In the genomic region with DNA sequence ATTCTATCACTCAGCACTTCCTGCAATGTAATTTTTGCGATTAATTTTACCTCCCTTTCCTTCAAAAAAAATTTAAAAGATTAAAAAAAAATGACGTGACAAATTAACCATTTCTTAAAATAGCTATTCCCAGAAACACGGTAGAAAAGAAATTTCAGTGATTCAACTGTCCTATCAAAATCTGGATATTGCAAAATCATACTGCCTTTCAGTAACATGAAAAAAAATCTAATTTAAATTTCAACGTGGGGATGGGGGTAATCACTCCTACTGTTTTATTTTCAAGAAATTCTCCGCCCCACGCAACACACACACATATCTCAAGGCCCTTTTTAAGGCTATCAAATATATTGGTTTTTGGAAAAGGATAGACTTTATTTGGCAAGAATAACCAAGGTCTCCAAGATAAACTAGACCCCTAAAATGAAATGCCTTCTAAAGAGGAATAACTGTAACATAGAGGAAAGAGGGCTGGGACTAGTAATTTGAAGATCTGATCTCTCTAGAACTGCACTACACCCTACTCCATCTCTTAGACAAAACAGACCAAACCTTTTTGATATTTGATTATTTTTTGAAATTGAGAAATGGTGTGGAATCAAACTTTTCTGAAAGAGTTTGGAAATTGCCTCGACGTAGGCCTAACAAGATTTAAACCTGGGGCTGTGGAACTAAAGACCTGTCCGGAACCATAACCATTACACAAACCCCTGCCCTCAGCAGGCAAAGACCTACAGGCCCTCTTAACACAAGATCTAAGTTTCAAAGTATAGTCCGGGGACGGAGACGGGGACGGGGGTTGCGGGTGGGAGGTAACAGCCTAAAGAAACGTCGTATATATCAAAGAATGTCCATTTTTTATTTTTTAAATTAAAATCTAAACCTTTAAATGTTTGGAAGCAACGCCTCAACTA, we compare ENCODE assay signal across 1 cellular context.
TF ChIP-seq lines count a peak whose summit lies in the region.

No MANE protein-coding gene starts in this region.

TF ChIP-seq in K562, 482 proteins besides CTCF, POLR2A, EP300 and RAD21 (continued from another document and continues in another):
- TF ChIP-seq, protein P1, sequence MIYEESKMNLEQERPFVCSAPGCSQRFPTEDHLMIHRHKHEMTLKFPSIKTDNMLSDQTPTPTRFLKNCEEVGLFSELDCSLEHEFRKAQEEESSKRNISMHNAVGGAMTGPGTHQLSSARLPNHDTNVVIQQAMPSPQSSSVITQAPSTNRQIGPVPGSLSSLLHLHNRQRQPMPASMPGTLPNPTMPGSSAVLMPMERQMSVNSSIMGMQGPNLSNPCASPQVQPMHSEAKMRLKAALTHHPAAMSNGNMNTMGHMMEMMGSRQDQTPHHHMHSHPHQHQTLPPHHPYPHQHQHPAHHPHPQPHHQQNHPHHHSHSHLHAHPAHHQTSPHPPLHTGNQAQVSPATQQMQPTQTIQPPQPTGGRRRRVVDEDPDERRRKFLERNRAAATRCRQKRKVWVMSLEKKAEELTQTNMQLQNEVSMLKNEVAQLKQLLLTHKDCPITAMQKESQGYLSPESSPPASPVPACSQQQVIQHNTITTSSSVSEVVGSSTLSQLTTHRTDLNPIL (CRISPR knock-in tag; IDR thresholded peaks at IDR 0.05): no peak
- TF ChIP-seq, protein P2, sequence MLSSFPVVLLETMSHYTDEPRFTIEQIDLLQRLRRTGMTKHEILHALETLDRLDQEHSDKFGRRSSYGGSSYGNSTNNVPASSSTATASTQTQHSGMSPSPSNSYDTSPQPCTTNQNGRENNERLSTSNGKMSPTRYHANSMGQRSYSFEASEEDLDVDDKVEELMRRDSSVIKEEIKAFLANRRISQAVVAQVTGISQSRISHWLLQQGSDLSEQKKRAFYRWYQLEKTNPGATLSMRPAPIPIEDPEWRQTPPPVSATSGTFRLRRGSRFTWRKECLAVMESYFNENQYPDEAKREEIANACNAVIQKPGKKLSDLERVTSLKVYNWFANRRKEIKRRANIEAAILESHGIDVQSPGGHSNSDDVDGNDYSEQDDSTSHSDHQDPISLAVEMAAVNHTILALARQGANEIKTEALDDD (IDR thresholded peaks at IDR 0.05): peak; percentile 37; the same call in 1 of the 2 replicates
- TF ChIP-seq CXXC5 (CRISPR knock-in tag; IDR thresholded peaks at IDR 0.05): no peak
- no peak for TF ChIP-seq RBM39 (optimal IDR thresholded peaks at IDR 0.05; ENCODE audit: low read depth, low read length)
- no peak for TF ChIP-seq ATF7 (IDR thresholded peaks at IDR 0.05)
- no peak for TF ChIP-seq ZNF274 (IDR thresholded peaks at IDR 0.05; ENCODE audit: borderline replicate concordance, low read depth, low read length)
- TF ChIP-seq MYBL2 (IDR thresholded peaks at IDR 0.05; ENCODE audit: low read depth): no peak
- no peak for TF ChIP-seq MYBL2 (CRISPR knock-in tag; IDR thresholded peaks at IDR 0.05; ENCODE audit: borderline replicate concordance)
- no peak for TF ChIP-seq MEF2A (IDR thresholded peaks at IDR 0.05; ENCODE audit: control insufficient read depth, low read depth, low read length)
- TF ChIP-seq, protein P3, sequence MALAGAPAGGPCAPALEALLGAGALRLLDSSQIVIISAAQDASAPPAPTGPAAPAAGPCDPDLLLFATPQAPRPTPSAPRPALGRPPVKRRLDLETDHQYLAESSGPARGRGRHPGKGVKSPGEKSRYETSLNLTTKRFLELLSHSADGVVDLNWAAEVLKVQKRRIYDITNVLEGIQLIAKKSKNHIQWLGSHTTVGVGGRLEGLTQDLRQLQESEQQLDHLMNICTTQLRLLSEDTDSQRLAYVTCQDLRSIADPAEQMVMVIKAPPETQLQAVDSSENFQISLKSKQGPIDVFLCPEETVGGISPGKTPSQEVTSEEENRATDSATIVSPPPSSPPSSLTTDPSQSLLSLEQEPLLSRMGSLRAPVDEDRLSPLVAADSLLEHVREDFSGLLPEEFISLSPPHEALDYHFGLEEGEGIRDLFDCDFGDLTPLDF (CRISPR knock-in tag; IDR thresholded peaks at IDR 0.05): no peak
- TF ChIP-seq, protein P4, sequence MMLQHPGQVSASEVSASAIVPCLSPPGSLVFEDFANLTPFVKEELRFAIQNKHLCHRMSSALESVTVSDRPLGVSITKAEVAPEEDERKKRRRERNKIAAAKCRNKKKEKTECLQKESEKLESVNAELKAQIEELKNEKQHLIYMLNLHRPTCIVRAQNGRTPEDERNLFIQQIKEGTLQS (IDR thresholded peaks at IDR 0.05): no peak
- TF ChIP-seq, protein P4 (CRISPR knock-in tag; conservative IDR thresholded peaks at IDR 0.05): no peak
- TF ChIP-seq NBN (IDR thresholded peaks at IDR 0.05; ENCODE audit: low read depth): peak; percentile 22; the same call in 1 of the 2 replicates
- TF ChIP-seq CEBPB (tag; IDR thresholded peaks at IDR 0.05): no peak; the same call in 1 of the 2 replicates
- TF ChIP-seq ATF1 (CRISPR knock-in tag; IDR thresholded peaks at IDR 0.05): no peak
- TF ChIP-seq ATF1 (tag; IDR thresholded peaks at IDR 0.05): no peak
- TF ChIP-seq SAP30 (IDR thresholded peaks at IDR 0.05; ENCODE audit: borderline replicate concordance, insufficient read depth, low read depth, low read length, poor library complexity, severe bottlenecking): no peak
- no peak for TF ChIP-seq ETV5 (CRISPR knock-in tag; IDR thresholded peaks at IDR 0.05; ENCODE audit: low read depth)
- TF ChIP-seq FOXM1 (IDR thresholded peaks at IDR 0.05; ENCODE audit: low read depth): no peak
- TF ChIP-seq FOXM1 (CRISPR knock-in tag; IDR thresholded peaks at IDR 0.05; ENCODE audit: low read depth): no peak
- TF ChIP-seq ARHGAP35 (IDR thresholded peaks at IDR 0.05; ENCODE audit: partially characterized antibody): no peak
- no peak for TF ChIP-seq ZNF583 (CRISPR knock-in tag; IDR thresholded peaks at IDR 0.05)
- TF ChIP-seq, protein P5, sequence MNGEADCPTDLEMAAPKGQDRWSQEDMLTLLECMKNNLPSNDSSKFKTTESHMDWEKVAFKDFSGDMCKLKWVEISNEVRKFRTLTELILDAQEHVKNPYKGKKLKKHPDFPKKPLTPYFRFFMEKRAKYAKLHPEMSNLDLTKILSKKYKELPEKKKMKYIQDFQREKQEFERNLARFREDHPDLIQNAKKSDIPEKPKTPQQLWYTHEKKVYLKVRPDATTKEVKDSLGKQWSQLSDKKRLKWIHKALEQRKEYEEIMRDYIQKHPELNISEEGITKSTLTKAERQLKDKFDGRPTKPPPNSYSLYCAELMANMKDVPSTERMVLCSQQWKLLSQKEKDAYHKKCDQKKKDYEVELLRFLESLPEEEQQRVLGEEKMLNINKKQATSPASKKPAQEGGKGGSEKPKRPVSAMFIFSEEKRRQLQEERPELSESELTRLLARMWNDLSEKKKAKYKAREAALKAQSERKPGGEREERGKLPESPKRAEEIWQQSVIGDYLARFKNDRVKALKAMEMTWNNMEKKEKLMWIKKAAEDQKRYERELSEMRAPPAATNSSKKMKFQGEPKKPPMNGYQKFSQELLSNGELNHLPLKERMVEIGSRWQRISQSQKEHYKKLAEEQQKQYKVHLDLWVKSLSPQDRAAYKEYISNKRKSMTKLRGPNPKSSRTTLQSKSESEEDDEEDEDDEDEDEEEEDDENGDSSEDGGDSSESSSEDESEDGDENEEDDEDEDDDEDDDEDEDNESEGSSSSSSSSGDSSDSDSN (IDR thresholded peaks at IDR 0.05; ENCODE audit: borderline replicate concordance in 1 of 2, low read depth in 2 of 2, low read length in 2 of 2): peak in 1 of 2 experiments; percentile 27; a peak in 1 of 4 replicates
- TF ChIP-seq RFX1 (IDR thresholded peaks at IDR 0.05): peak; percentile 8; the same call in 1 of the 2 replicates
- TF ChIP-seq SP2 (IDR thresholded peaks at IDR 0.05; ENCODE audit: extremely low read depth, low read depth, low read length, poor library complexity, severe bottlenecking): no peak
- no peak for TF ChIP-seq HDAC8 (tag; IDR thresholded peaks at IDR 0.05)
- TF ChIP-seq ESRRB (CRISPR knock-in tag; IDR thresholded peaks at IDR 0.05; ENCODE audit: borderline replicate concordance): no peak
- no peak for TF ChIP-seq SRSF1 (IDR thresholded peaks at IDR 0.05; ENCODE audit: low read depth, low read length)
- no peak for TF ChIP-seq NR2F6 (CRISPR knock-in tag; IDR thresholded peaks at IDR 0.05)
- TF ChIP-seq HDAC3 (IDR thresholded peaks at IDR 0.05; ENCODE audit: borderline replicate concordance, partially characterized antibody): peak; percentile 37
- TF ChIP-seq, protein P6, sequence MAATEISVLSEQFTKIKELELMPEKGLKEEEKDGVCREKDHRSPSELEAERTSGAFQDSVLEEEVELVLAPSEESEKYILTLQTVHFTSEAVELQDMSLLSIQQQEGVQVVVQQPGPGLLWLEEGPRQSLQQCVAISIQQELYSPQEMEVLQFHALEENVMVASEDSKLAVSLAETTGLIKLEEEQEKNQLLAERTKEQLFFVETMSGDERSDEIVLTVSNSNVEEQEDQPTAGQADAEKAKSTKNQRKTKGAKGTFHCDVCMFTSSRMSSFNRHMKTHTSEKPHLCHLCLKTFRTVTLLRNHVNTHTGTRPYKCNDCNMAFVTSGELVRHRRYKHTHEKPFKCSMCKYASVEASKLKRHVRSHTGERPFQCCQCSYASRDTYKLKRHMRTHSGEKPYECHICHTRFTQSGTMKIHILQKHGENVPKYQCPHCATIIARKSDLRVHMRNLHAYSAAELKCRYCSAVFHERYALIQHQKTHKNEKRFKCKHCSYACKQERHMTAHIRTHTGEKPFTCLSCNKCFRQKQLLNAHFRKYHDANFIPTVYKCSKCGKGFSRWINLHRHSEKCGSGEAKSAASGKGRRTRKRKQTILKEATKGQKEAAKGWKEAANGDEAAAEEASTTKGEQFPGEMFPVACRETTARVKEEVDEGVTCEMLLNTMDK (IDR thresholded peaks at IDR 0.05; ENCODE audit: borderline replicate concordance, insufficient read depth, low read depth, low read length, poor library complexity, severe bottlenecking): no peak
- TF ChIP-seq HMGN3 (IDR thresholded peaks at IDR 0.05; ENCODE audit: borderline replicate concordance, extremely low read depth, insufficient read length, low read depth, low read length): no peak
- no peak for TF ChIP-seq ZNF77 (CRISPR knock-in tag; IDR thresholded peaks at IDR 0.05)
- no peak for TF ChIP-seq TFAM (CRISPR knock-in tag; conservative IDR thresholded peaks at IDR 0.05)
- TF ChIP-seq SP1 (CRISPR knock-in tag; IDR thresholded peaks at IDR 0.05): no peak
- no peak for TF ChIP-seq SIN3A (IDR thresholded peaks at IDR 0.05; ENCODE audit: borderline replicate concordance in 2 of 2, control insufficient read depth in 1 of 2, low read depth in 2 of 2, low read length in 2 of 2)
- TF ChIP-seq RBM17 (IDR thresholded peaks at IDR 0.05; ENCODE audit: borderline replicate concordance, low read depth, low read length): no peak
- TF ChIP-seq FOXA3 (CRISPR knock-in tag; conservative IDR thresholded peaks at IDR 0.05 in 1 of 2, IDR thresholded peaks at IDR 0.05 in 1 of 2): 0 out of 4 replicates have a peak, but pooled peaks of 1 of the 2 experiments have one; percentile 5
- no peak for TF ChIP-seq TAL1 (IDR thresholded peaks at IDR 0.05)
- TF ChIP-seq ZNF282 (CRISPR knock-in tag; IDR thresholded peaks at IDR 0.05): no peak
- no peak for TF ChIP-seq NR4A1 (CRISPR knock-in tag; IDR thresholded peaks at IDR 0.05)
- TF ChIP-seq NR4A1 (tag; IDR thresholded peaks at IDR 0.05): no peak
- TF ChIP-seq, protein P7, sequence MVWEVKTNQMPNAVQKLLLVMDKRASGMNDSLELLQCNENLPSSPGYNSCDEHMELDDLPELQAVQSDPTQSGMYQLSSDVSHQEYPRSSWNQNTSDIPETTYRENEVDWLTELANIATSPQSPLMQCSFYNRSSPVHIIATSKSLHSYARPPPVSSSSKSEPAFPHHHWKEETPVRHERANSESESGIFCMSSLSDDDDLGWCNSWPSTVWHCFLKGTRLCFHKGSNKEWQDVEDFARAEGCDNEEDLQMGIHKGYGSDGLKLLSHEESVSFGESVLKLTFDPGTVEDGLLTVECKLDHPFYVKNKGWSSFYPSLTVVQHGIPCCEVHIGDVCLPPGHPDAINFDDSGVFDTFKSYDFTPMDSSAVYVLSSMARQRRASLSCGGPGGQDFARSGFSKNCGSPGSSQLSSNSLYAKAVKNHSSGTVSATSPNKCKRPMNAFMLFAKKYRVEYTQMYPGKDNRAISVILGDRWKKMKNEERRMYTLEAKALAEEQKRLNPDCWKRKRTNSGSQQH (CRISPR knock-in tag; IDR thresholded peaks at IDR 0.05): no peak
- TF ChIP-seq U2AF2 (optimal IDR thresholded peaks at IDR 0.05; ENCODE audit: low read depth, low read length): no peak
- no peak for TF ChIP-seq GTF2F1 (IDR thresholded peaks at IDR 0.05; ENCODE audit: low read depth, low read length)
- TF ChIP-seq TBL1XR1 (IDR thresholded peaks at IDR 0.05; ENCODE audit: low read length in 2 of 2): no peak
- no peak for TF ChIP-seq ZNF347 (CRISPR knock-in tag; IDR thresholded peaks at IDR 0.05; ENCODE audit: low read depth)
- no peak for TF ChIP-seq TEAD1 (CRISPR knock-in tag; IDR thresholded peaks at IDR 0.05)
- TF ChIP-seq SETDB1 (IDR thresholded peaks at IDR 0.05; ENCODE audit: low read length): no peak
- no peak for TF ChIP-seq U2AF1 (optimal IDR thresholded peaks at IDR 0.05; ENCODE audit: low read depth, low read length)
- TF ChIP-seq XRCC5 (IDR thresholded peaks at IDR 0.05; ENCODE audit: low read depth, low read length): no peak
- TF ChIP-seq ZNF507 (tag; conservative IDR thresholded peaks at IDR 0.05): no peak
- no peak for TF ChIP-seq MAFK (IDR thresholded peaks at IDR 0.05; ENCODE audit: low read length)
- no peak for TF ChIP-seq MCM2 (IDR thresholded peaks at IDR 0.05; ENCODE audit: low read depth)
- TF ChIP-seq, protein P8, sequence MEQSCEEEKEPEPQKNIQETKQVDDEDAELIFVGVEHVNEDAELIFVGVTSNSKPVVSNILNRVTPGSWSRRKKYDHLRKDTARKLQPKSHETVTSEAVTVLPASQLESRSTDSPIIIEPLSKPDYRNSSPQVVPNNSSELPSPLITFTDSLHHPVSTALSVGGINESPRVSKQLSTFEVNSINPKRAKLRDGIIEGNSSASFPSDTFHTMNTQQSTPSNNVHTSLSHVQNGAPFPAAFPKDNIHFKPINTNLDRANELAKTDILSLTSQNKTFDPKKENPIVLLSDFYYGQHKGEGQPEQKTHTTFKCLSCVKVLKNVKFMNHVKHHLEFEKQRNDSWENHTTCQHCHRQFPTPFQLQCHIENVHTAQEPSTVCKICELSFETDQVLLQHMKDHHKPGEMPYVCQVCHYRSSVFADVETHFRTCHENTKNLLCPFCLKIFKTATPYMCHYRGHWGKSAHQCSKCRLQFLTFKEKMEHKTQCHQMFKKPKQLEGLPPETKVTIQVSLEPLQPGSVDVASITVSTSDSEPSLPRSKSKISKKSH (CRISPR knock-in tag; IDR thresholded peaks at IDR 0.05): no peak
- no peak for TF ChIP-seq CAMTA2 (CRISPR knock-in tag; conservative IDR thresholded peaks at IDR 0.05)
- TF ChIP-seq FOS (IDR thresholded peaks at IDR 0.05; ENCODE audit: extremely low read depth, insufficient read length): no peak
